ENCODE assay signal across 8 cellular contexts in genomic region chr10:35643151-35643975, GRCh38. TPM values are rescaled to one million over a fixed set of nuclear protein-coding genes. Genes with fewer than 3 reads are reported as not detected.
DNase-seq lines count a peak whose midpoint lies in the region; ATAC-seq and TF ChIP-seq lines count a peak whose summit lies in the region.

No MANE protein-coding gene starts in this region.

- peak overlapping the region; percentile 84 for H3K9ac ChIP-seq in mesenchymal stem cell (ENCODE audit: low read length)

- peak overlapping the region; percentile 66 to 77 for H3K18ac ChIP-seq in mesenchymal stem cell (ENCODE audit: low read depth in 1 of 2, low read length in 2 of 2)

- WGBS in mesenchymal stem cell = under 1% methylated on average over 38 of the region's 38 CpGs

- no peaks in the 10 kb centered on the region for H3K36me3 ChIP-seq in mesenchymal stem cell (ENCODE audit: control insufficient read depth in 1 of 2, insufficient read depth in 2 of 2, low read depth in 1 of 2, low read length in 2 of 2)

- H4K8ac ChIP-seq in mesenchymal stem cell (ENCODE audit: low read length) = peak overlapping the region; percentile 47

- peak overlapping the region in 1 of 2 experiments; percentile 64 for H2BK12ac ChIP-seq in mesenchymal stem cell (ENCODE audit: low read length in 2 of 2)

- peak overlapping the region in 1 of 2 experiments; percentile 39 for H3K4ac ChIP-seq in mesenchymal stem cell (ENCODE audit: low read depth in 1 of 2, low read length in 2 of 2)

- H3K9me3 ChIP-seq in mesenchymal stem cell (ENCODE audit: control insufficient read depth, low read length) = no peaks in the 10 kb centered on the region

- peak overlapping the region; percentile 19 for H2BK15ac ChIP-seq in mesenchymal stem cell (ENCODE audit: low read depth, poor library complexity, severe bottlenecking)

- peak in 10 of 14 donors; percentile 18 to 65 (median 33) for DNase-seq in C1 segment of cervical spinal cord (lab: John Stamatoyannopoulos, UW)
- peak; percentile 21 for DNase-seq in HuH-7.5 (ENCODE audit: low spot score)
- peak; percentile 62 for DNase-seq in epidermal melanocyte (ENCODE audit: insufficient read length, low spot score)
- DNase-seq in mesenchymal stem cell = peak; percentile 80
- peak; percentile 58 for DNase-seq in superior temporal gyrus (ENCODE audit: extremely low spot score)

- H2AK5ac ChIP-seq in mesenchymal stem cell (ENCODE audit: low read length, severe bottlenecking) = no peak overlapping the region

- H2BK5ac ChIP-seq in mesenchymal stem cell (ENCODE audit: low read depth, low read length, poor library complexity, severe bottlenecking) = no peak overlapping the region

- H4K91ac ChIP-seq in mesenchymal stem cell (ENCODE audit: low read length) = no peak overlapping the region

- no peak for ATAC-seq in HG02884 (IDR thresholded peaks at IDR 0.05; ENCODE audit: unreplicated experiment)
- no peak for ATAC-seq in HG02798 (IDR thresholded peaks at IDR 0.05; ENCODE audit: poor library complexity, unreplicated experiment)

- peaks cover 21% of the 10 kb centered on the region for H3K4me1 ChIP-seq in mesenchymal stem cell (ENCODE audit: control insufficient read depth, insufficient read depth, low read depth, low read length)

- no peak overlapping the region for H3K14ac ChIP-seq in mesenchymal stem cell (ENCODE audit: low read length in 2 of 2)

- H3K4me3 ChIP-seq in WI38 (ENCODE audit: low read depth, low read length) (peak overlapping the region; percentile 73), mesenchymal stem cell (ENCODE audit: insufficient read depth in 1 of 2, low read depth in 1 of 2, low read length in 2 of 2) (peak overlapping the region; percentile 59 to 84)

- H3K4me2 ChIP-seq in mesenchymal stem cell (ENCODE audit: low read length, poor library complexity, severe bottlenecking) = peak overlapping the region; percentile 100

- H3K23ac ChIP-seq in mesenchymal stem cell (ENCODE audit: low read length in 2 of 2) = no peak overlapping the region

- no peaks in the 10 kb centered on the region for H3K27me3 ChIP-seq in mesenchymal stem cell (ENCODE audit: control insufficient read depth in 1 of 2, insufficient read depth in 1 of 2, low read length in 2 of 2)

- H3K79me1 ChIP-seq in mesenchymal stem cell (replicated peaks; ENCODE audit: low read length, poor library complexity, severe bottlenecking) = peaks cover 5% of the 10 kb centered on the region

- H2BK120ac ChIP-seq in mesenchymal stem cell (ENCODE audit: low read depth, low read length) = peak overlapping the region; percentile 90

- peak overlapping the region; percentile 48 for H3K27ac ChIP-seq in mesenchymal stem cell (ENCODE audit: low read length, poor library complexity, severe bottlenecking)

- no peak overlapping the region for H2AFZ ChIP-seq in mesenchymal stem cell (ENCODE audit: low read depth, low read length)

- TF ChIP-seq CTCF in WI38 (IDR thresholded peaks at IDR 0.05; ENCODE audit: low read depth, low read length) = no peak

RNA-seq across cellular contexts. Expression of gene FZD8, which starts 1.3 kb away (rescaled TPM):
- polyA plus RNA-seq in mesenchymal stem cell (2013, experiment 1 of 2) = 33.9 TPM
- 34.8 TPM for polyA plus RNA-seq in mesenchymal stem cell (2013, experiment 2 of 2)

RNA-seq across cellular contexts. Expression of gene GJD4, which starts 38.2 kb away (rescaled TPM):
- polyA plus RNA-seq in mesenchymal stem cell (2013, experiment 1 of 2) = 0.03 TPM
- polyA plus RNA-seq in mesenchymal stem cell (2013, experiment 2 of 2) = 0.03 TPM

Comparison
In these comparisons a context has a peak if more than half of its experiments do, and no peak if none do; other contexts are left out.
1. DNase-seq: peak in every context shown above with its lines; median percentile 80 in mesenchymal stem cell; 62 in epidermal melanocyte; 58 in superior temporal gyrus; 33 in C1 segment of cervical spinal cord; 21 in HuH-7.5.